1 cellular context compared by ENCODE assay signal in the genomic region with DNA sequence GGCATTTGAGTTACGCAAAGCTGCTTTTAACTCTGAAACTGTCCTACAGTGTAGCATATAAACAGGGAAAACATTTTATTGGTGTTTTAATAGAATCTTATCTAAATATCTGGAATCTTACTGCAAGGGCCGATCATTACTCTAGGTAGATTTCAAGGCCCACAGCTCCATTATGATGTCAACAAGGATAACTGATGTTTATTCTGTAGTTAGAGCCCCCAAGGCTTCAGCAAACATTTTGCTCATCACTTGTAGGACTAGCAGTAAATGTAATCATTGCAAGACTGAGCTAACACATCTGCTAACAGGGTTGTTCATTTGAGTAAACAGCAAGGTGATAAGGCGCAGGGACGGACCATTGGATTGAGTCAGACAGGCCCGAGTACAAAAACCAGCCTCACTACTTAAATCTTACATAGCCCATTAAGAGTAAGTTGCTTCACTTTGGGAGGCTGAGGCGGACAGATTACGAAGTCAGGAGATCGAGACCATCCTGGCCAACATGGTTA.
TF ChIP-seq lines count a peak whose summit lies in the region.

No MANE protein-coding gene starts in this region.

TF ChIP-seq in HepG2, 621 proteins besides CTCF, POLR2A, EP300 and RAD21 (continued from another document and continues in another):
- peak; percentile 65 for TF ChIP-seq ZFX (CRISPR knock-in tag; IDR thresholded peaks at IDR 0.05; ENCODE audit: low read depth)
- no peak for TF ChIP-seq ATF7-NPFF (CRISPR knock-in tag; IDR thresholded peaks at IDR 0.05; ENCODE audit: low read depth)
- no peak for TF ChIP-seq U2AF2 (IDR thresholded peaks at IDR 0.05; ENCODE audit: low read depth, low read length)
- TF ChIP-seq TOPORS (CRISPR knock-in tag; IDR thresholded peaks at IDR 0.05): no peak
- TF ChIP-seq, protein P1, sequence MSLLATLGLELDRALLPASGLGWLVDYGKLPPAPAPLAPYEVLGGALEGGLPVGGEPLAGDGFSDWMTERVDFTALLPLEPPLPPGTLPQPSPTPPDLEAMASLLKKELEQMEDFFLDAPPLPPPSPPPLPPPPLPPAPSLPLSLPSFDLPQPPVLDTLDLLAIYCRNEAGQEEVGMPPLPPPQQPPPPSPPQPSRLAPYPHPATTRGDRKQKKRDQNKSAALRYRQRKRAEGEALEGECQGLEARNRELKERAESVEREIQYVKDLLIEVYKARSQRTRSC (CRISPR knock-in tag; IDR thresholded peaks at IDR 0.05; ENCODE audit: low read depth): no peak
- TF ChIP-seq, protein P2, sequence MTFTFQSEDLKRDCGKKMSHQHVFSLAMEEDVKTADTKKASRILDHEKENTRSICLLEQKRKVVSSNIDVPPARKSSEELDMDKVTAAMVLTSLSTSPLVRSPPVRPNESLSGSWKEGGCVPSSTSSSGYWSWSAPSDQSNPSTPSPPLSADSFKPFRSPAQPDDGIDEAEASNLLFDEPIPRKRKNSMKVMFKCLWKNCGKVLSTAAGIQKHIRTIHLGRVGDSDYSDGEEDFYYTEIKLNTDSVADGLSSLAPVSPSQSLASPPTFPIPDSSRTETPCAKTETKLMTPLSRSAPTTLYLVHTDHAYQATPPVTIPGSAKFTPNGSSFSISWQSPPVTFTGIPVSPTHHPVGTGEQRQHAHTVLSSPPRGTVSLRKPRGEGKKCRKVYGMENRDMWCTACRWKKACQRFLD (CRISPR knock-in tag; IDR thresholded peaks at IDR 0.05; ENCODE audit: borderline replicate concordance): no peak; the same call in 1 of the 2 replicates
- TF ChIP-seq ZNF737 (CRISPR knock-in tag; IDR thresholded peaks at IDR 0.05; ENCODE audit: borderline replicate concordance): no peak
- TF ChIP-seq ZEB1 (IDR thresholded peaks at IDR 0.05; ENCODE audit: insufficient replicate concordance, low read depth): peak; percentile 78
- no peak for TF ChIP-seq ZNF891 (CRISPR knock-in tag; IDR thresholded peaks at IDR 0.05)
- peak; percentile 83; the same call in 1 of the 2 replicates for TF ChIP-seq FLYWCH1 (CRISPR knock-in tag; IDR thresholded peaks at IDR 0.05)
- peak; percentile 95 for TF ChIP-seq NCOA2 (CRISPR knock-in tag; IDR thresholded peaks at IDR 0.05)
- TF ChIP-seq, protein P3, sequence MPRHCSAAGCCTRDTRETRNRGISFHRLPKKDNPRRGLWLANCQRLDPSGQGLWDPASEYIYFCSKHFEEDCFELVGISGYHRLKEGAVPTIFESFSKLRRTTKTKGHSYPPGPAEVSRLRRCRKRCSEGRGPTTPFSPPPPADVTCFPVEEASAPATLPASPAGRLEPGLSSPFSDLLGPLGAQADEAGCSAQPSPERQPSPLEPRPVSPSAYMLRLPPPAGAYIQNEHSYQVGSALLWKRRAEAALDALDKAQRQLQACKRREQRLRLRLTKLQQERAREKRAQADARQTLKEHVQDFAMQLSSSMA (CRISPR knock-in tag; IDR thresholded peaks at IDR 0.05): no peak
- TF ChIP-seq MED8 (CRISPR knock-in tag; IDR thresholded peaks at IDR 0.05; ENCODE audit: insufficient replicate concordance): no peak
- TF ChIP-seq, protein P4, sequence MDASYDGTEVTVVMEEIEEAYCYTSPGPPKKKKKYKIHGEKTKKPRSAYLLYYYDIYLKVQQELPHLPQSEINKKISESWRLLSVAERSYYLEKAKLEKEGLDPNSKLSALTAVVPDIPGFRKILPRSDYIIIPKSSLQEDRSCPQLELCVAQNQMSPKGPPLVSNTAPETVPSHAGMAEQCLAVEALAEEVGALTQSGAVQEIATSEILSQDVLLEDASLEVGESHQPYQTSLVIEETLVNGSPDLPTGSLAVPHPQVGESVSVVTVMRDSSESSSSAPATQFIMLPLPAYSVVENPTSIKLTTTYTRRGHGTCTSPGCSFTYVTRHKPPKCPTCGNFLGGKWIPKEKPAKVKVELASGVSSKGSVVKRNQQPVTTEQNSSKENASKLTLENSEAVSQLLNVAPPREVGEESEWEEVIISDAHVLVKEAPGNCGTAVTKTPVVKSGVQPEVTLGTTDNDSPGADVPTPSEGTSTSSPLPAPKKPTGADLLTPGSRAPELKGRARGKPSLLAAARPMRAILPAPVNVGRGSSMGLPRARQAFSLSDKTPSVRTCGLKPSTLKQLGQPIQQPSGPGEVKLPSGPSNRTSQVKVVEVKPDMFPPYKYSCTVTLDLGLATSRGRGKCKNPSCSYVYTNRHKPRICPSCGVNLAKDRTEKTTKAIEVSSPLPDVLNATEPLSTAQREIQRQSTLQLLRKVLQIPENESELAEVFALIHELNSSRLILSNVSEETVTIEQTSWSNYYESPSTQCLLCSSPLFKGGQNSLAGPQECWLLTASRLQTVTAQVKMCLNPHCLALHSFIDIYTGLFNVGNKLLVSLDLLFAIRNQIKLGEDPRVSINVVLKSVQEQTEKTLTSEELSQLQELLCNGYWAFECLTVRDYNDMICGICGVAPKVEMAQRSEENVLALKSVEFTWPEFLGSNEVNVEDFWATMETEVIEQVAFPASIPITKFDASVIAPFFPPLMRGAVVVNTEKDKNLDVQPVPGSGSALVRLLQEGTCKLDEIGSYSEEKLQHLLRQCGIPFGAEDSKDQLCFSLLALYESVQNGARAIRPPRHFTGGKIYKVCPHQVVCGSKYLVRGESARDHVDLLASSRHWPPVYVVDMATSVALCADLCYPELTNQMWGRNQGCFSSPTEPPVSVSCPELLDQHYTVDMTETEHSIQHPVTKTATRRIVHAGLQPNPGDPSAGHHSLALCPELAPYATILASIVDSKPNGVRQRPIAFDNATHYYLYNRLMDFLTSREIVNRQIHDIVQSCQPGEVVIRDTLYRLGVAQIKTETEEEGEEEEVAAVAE (CRISPR knock-in tag; IDR thresholded peaks at IDR 0.05; ENCODE audit: borderline replicate concordance): peak; percentile 79
- TF ChIP-seq EED (CRISPR knock-in tag; IDR thresholded peaks at IDR 0.05): no peak
- TF ChIP-seq, protein P5, sequence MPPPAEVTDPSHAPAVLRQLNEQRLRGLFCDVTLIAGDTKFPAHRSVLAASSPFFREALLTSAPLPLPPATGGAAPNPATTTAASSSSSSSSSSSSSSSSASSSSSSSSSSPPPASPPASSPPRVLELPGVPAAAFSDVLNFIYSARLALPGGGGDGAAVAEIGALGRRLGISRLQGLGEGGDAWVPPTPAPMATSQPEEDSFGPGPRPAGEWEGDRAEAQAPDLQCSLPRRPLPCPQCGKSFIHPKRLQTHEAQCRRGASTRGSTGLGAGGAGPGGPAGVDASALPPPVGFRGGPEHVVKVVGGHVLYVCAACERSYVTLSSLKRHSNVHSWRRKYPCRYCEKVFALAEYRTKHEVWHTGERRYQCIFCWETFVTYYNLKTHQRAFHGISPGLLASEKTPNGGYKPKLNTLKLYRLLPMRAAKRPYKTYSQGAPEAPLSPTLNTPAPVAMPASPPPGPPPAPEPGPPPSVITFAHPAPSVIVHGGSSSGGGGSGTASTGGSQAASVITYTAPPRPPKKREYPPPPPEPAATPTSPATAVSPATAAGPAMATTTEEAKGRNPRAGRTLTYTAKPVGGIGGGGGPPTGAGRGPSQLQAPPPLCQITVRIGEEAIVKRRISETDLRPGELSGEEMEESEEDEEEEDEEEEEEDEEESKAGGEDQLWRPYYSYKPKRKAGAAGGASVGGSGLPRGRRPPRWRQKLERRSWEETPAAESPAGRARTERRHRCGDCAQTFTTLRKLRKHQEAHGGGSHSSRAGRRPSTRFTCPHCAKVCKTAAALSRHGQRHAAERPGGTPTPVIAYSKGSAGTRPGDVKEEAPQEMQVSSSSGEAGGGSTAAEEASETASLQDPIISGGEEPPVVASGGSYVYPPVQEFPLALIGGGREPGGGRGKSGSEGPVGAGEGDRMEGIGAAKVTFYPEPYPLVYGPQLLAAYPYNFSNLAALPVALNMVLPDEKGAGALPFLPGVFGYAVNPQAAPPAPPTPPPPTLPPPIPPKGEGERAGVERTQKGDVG (CRISPR knock-in tag; IDR thresholded peaks at IDR 0.05; ENCODE audit: borderline replicate concordance): no peak
- TF ChIP-seq NR2F6 (IDR thresholded peaks at IDR 0.05): peak; percentile 73
- peak; percentile 73; the same call in 1 of the 2 replicates for TF ChIP-seq NR2F6 (CRISPR knock-in tag; IDR thresholded peaks at IDR 0.05)
- peak; percentile 89 for TF ChIP-seq ZNF331 (CRISPR knock-in tag; IDR thresholded peaks at IDR 0.05)
- TF ChIP-seq KDM1A (CRISPR knock-in tag; IDR thresholded peaks at IDR 0.05): peak; percentile 87
- no peak for TF ChIP-seq PAWR (CRISPR knock-in tag; IDR thresholded peaks at IDR 0.05; ENCODE audit: borderline replicate concordance)
- no peak for TF ChIP-seq XBP1 (CRISPR knock-in tag; IDR thresholded peaks at IDR 0.05)
- TF ChIP-seq ZNF510 (CRISPR knock-in tag; IDR thresholded peaks at IDR 0.05; ENCODE audit: low read depth): no peak
- no peak; the same call in 2 of the 3 replicates for TF ChIP-seq MXI1 (IDR thresholded peaks at IDR 0.05; ENCODE audit: borderline replicate concordance, low read depth, low read length)
- TF ChIP-seq ZBTB1 (CRISPR knock-in tag; IDR thresholded peaks at IDR 0.05; ENCODE audit: borderline replicate concordance): no peak
- no peak for TF ChIP-seq ZNF558 (CRISPR knock-in tag; IDR thresholded peaks at IDR 0.05; ENCODE audit: borderline replicate concordance)
- peak; percentile 29; the same call in 1 of the 2 replicates for TF ChIP-seq ZNF441 (CRISPR knock-in tag; IDR thresholded peaks at IDR 0.05; ENCODE audit: borderline replicate concordance)
- TF ChIP-seq, protein P6, sequence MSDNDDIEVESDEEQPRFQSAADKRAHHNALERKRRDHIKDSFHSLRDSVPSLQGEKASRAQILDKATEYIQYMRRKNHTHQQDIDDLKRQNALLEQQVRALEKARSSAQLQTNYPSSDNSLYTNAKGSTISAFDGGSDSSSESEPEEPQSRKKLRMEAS (IDR thresholded peaks at IDR 0.05): peak; percentile 44; the same call in 1 of the 2 replicates
- peak; percentile 83 for TF ChIP-seq JUND (CRISPR knock-in tag; IDR thresholded peaks at IDR 0.05)
- no peak for TF ChIP-seq KLF12 (CRISPR knock-in tag; IDR thresholded peaks at IDR 0.05; ENCODE audit: borderline replicate concordance)
- no peak for TF ChIP-seq ZNF766 (CRISPR knock-in tag; IDR thresholded peaks at IDR 0.05; ENCODE audit: borderline replicate concordance)
- peak; percentile 85; the same call in 1 of the 2 replicates for TF ChIP-seq ZNF607 (CRISPR knock-in tag; IDR thresholded peaks at IDR 0.05; ENCODE audit: borderline replicate concordance)
- no peak for TF ChIP-seq TCF12 (IDR thresholded peaks at IDR 0.05)
- TF ChIP-seq TCF12 (CRISPR knock-in tag; IDR thresholded peaks at IDR 0.05): peak; percentile 82
- TF ChIP-seq, protein P7, sequence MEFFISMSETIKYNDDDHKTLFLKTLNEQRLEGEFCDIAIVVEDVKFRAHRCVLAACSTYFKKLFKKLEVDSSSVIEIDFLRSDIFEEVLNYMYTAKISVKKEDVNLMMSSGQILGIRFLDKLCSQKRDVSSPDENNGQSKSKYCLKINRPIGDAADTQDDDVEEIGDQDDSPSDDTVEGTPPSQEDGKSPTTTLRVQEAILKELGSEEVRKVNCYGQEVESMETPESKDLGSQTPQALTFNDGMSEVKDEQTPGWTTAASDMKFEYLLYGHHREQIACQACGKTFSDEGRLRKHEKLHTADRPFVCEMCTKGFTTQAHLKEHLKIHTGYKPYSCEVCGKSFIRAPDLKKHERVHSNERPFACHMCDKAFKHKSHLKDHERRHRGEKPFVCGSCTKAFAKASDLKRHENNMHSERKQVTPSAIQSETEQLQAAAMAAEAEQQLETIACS (CRISPR knock-in tag; IDR thresholded peaks at IDR 0.05): no peak
- TF ChIP-seq, protein P8, sequence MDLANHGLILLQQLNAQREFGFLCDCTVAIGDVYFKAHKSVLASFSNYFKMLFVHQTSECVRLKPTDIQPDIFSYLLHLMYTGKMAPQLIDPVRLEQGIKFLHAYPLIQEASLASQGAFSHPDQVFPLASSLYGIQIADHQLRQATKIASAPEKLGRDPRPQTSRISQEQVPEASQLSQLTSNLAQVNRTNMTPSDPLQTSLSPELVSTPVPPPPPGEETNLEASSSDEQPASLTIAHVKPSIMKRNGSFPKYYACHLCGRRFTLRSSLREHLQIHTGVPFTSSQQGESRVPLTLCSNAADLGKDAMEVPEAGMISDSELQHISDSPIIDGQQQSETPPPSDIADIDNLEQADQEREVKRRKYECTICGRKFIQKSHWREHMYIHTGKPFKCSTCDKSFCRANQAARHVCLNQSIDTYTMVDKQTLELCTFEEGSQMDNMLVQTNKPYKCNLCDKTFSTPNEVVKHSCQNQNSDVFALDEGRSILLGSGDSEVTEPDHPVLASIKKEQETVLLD (CRISPR knock-in tag; IDR thresholded peaks at IDR 0.05; ENCODE audit: low read depth): no peak
- no peak for TF ChIP-seq SATB2 (CRISPR knock-in tag; IDR thresholded peaks at IDR 0.05)
- TF ChIP-seq HDAC1 (CRISPR knock-in tag; IDR thresholded peaks at IDR 0.05): peak; percentile 87
